Comparison of ENCODE assay signal across 11 cellular contexts in the genomic region with DNA sequence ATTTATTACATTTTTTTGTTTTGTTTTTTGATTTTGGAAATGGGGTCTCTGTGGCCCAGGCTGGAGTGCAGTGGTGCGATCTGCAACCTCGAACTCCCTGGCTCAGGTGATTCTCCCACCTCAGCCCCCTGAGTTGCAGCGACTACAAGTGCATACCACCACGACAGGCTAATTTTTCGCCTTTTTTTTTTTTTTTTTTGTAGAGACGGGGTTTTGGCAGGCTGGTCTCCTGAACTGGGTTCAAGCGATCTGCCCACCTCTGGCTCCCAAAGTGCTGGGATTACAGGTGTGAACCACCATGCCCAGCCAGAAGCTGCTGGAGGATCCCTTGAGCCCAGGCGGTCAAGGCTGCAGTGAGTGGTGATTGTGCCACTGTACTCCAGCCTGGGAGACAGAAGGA. TPM values are rescaled to one million over a fixed set of nuclear protein-coding genes. Genes with fewer than 3 reads are reported as not detected.
DNase-seq lines count a peak whose midpoint lies in the region; ATAC-seq and TF ChIP-seq lines count a peak whose summit lies in the region.
"Had no signal": no experiment of that assay in that cellular context is flagged by ENCODE, and none has a peak within 500 bp of the region (broad histone marks: within the 10 kb centered on the region; RNA-seq: fewer than 3 reads in every experiment).

No MANE protein-coding gene starts in this region.

- no peak for DNase-seq in T-helper 2 cell treated with Interferon-gamma antibody and Interleukin-4, amounts not matched to agents 5 μg/mL and 100 μg/mL, for 36 hours (ENCODE audit: low spot score)
- DNase-seq in T-helper 2 cell = no peak
- peak; percentile 12 for DNase-seq in NCI-H69 (lab: John Stamatoyannopoulos, UW)
- no peak for DNase-seq in dorsolateral prefrontal cortex
- DNase-seq in retinal pigment epithelial cell (ENCODE audit: low read depth) = no peak
- DNase-seq in ecto neural progenitor cell (ENCODE audit: low spot score) = no peak
- DNase-seq in occipital lobe (lab: John Stamatoyannopoulos, UW) = no peak
- DNase-seq: activated CD4-positive, alpha-beta T cell treated with anti-CD3 and anti-CD28 coated beads for 48 hours; NCI-H1436; pancreas had no signal

- H3K9me3 Mint-ChIP-seq in T-helper 2 cell treated with Interferon-gamma antibody and Interleukin-4, amounts not matched to agents 5 μg/mL and 100 μg/mL, for 36 hours = peaks cover 3% of the 10 kb centered on the region

- peak overlapping the region; percentile 47 for H3K4me3 Mint-ChIP-seq in T-helper 2 cell treated with Interferon-gamma antibody and Interleukin-4, amounts not matched to agents 5 μg/mL and 100 μg/mL, for 36 hours

- ATAC-seq in HG03457 (IDR thresholded peaks at IDR 0.05; ENCODE audit: unreplicated experiment) = no peak
- ATAC-seq: pancreas had no signal

- H3K27me3 ChIP-seq in dorsolateral prefrontal cortex = no peaks in the 10 kb centered on the region
- H3K27me3 ChIP-seq: pancreas had no signal

- H3K4me3 ChIP-seq in dorsolateral prefrontal cortex (peak overlapping the region in 47 of 59 donors; percentile 2 to 99 (median 94)), retinal pigment epithelial cell (ENCODE audit: low read length) (peak overlapping the region; percentile 7)

- H3K27me3 Mint-ChIP-seq in T-helper 2 cell treated with Interferon-gamma antibody and Interleukin-4, amounts not matched to agents 5 μg/mL and 100 μg/mL, for 36 hours (ENCODE audit: low read depth) = no peaks in the 10 kb centered on the region

- H3K27ac Mint-ChIP-seq in T-helper 2 cell treated with Interferon-gamma antibody and Interleukin-4, amounts not matched to agents 5 μg/mL and 100 μg/mL, for 36 hours = no peak overlapping the region

- TF ChIP-seq CTCF in dorsolateral prefrontal cortex (IDR thresholded peaks at IDR 0.05 in 54 of 56, conservative IDR thresholded peaks at IDR 0.05 in 2 of 56; ENCODE audit: low read depth in 1 of 56, partially characterized antibody in 56 of 56) = no peak
- TF ChIP-seq CTCF in retinal pigment epithelial cell (conservative IDR thresholded peaks at IDR 0.05; ENCODE audit: low read depth, low read length) = no peak

- H3K4me1 Mint-ChIP-seq in T-helper 2 cell treated with Interferon-gamma antibody and Interleukin-4, amounts not matched to agents 5 μg/mL and 100 μg/mL, for 36 hours (ENCODE audit: low read depth) = peaks cover 20% of the 10 kb centered on the region

- intact Hi-C loops in dorsolateral prefrontal cortex (cut with DNase I) = loop anchor here (5.0 to 10.0 kb wide), 3 partner anchors 53 to 336 kb away; no protein-coding TSS in a partner anchor

- H3K27ac ChIP-seq in dorsolateral prefrontal cortex = no peak overlapping the region
- H3K27ac ChIP-seq: pancreas had no signal

- peaks cover 8% of the 10 kb centered on the region for H3K36me3 Mint-ChIP-seq in T-helper 2 cell treated with Interferon-gamma antibody and Interleukin-4, amounts not matched to agents 5 μg/mL and 100 μg/mL, for 36 hours (ENCODE audit: low read depth)

RNA-seq across cellular contexts. Expression of a gene that starts 2.3 kb away (rescaled TPM):
- total RNA-seq in dorsolateral prefrontal cortex (100 to 1,000 TPM in 43 of 120 experiments, 10 to 100 TPM in 77; 59.2 to 136 (median 95.1) TPM), occipital lobe (90.8 TPM)
